8 cellular contexts compared by ENCODE assay signal in the genomic region with DNA sequence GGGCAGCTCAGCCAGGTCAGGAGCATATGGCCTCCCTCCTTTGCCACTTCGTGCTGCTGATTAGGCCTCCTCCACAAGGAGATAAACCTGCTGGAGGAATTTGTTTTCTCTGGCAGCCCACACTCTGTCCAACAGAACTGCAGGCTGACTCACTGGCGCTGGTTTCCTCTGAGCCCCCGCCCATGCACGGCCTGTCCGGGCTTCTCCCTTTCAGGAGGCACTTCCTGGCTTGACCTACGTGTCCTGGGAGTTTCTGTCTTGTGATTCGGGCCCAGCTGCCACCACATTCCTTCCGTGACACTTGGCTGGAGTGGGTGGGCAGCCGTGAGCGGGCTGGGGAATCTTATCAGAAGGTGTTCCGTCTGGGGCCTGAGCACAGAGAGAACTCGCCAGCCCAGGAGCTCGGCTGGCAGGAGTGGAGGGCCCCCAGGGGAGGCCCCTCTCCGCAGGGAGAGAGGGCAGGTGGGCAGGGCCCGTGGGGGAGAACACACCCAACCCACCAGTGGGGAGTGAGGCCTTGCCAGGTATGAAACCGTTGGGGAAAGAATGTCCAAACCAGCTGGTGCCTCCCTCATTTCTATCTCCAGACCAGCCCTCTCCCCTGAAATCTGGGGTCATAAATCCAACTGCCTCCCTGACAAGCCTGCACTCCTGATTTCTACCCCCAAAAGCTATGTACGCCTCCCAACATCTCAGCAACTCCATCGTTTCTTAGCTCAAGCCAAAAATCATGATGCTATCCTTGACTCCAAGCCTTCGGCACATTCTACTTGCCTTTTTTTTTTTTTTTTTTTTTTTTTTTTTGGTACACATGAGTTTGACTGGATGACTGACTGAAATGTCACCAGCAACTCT.
DNase-seq lines count a peak whose midpoint lies in the region; ATAC-seq and TF ChIP-seq lines count a peak whose summit lies in the region.

No MANE protein-coding gene starts in this region.

- DNase-seq in Calu3, result peak; percentile 86
- DNase-seq in globus pallidus (ENCODE audit: low spot score), result peak; percentile 26
- peak in 7 of 10 donors; percentile 28 to 95 (median 55) for DNase-seq in posterior cingulate gyrus
- no peak for DNase-seq in glutamatergic neuron
- DNase-seq in Karpas-422, result no peak
- DNase-seq in NCI-H2107 treated with DMSO at 0.1 percent for 48 hours (lab: John Stamatoyannopoulos, UW; ENCODE audit: unreplicated experiment), result no peak

- no peaks in the 10 kb centered on the region for H3K36me3 ChIP-seq in Karpas-422 (ENCODE audit: insufficient read depth, low read length)

- peak overlapping the region; percentile 75 for H3K27ac Mint-ChIP-seq in Calu3 (ENCODE audit: unreplicated experiment)
- H3K27ac Mint-ChIP-seq in glutamatergic neuron (ENCODE audit: unreplicated experiment), result no peak overlapping the region

- no peak overlapping the region for H3K4me3 ChIP-seq in Karpas-422 (ENCODE audit: low read length)

- TSS peak; percentile 94 for BruUV-seq in Calu3 (replicated peaks; lab: Mats Ljungman, UMichigan)

- no peak overlapping the region for H2AFZ ChIP-seq in Karpas-422 (ENCODE audit: low read length)

- no peaks in the 10 kb centered on the region for H3K27me3 ChIP-seq in Karpas-422 (ENCODE audit: low read length)

- H3K4me3 Mint-ChIP-seq in Calu3 (ENCODE audit: low read depth, unreplicated experiment) (peak overlapping the region; percentile 54), glutamatergic neuron (ENCODE audit: unreplicated experiment) (no peak overlapping the region)

- H3K9ac ChIP-seq in Karpas-422 (ENCODE audit: low read length), result no peak overlapping the region

- CTCF ChIA-PET in Calu3 (lab: Charles Lee), result interaction anchor here (0.6 to 1.8 kb wide), 6 partner anchors 12 to 249 kb away, joined by 3 to 10 read pairs (median 4); no protein-coding TSS in a partner anchor

- H3K27me3 Mint-ChIP-seq in Calu3 (ENCODE audit: unreplicated experiment) (no peaks in the 10 kb centered on the region), glutamatergic neuron (ENCODE audit: unreplicated experiment) (peaks cover 2% of the 10 kb centered on the region)

- H3K79me2 ChIP-seq in Karpas-422 (ENCODE audit: low read length), result no peaks in the 10 kb centered on the region

- H3K27ac ChIP-seq in Karpas-422 (ENCODE audit: low read length), result no peak overlapping the region

- intact Hi-C loops in Calu3 (cut with micrococcal nuclease; ENCODE audit: unreplicated experiment), result no loop called here
- intact Hi-C loops in posterior cingulate gyrus (cut with DNase I), result no loop called here

- ATAC-seq in SK-N-SH treated with all-trans-retinoic acid at 6 μM for 48 hours (peak; percentile 99), HG02870 (IDR thresholded peaks at IDR 0.05; ENCODE audit: unreplicated experiment) (no peak)

- peaks cover 52% of the 10 kb centered on the region for H3K4me1 Mint-ChIP-seq in Calu3 (ENCODE audit: low read depth, unreplicated experiment)
- peaks cover 2% of the 10 kb centered on the region for H3K4me1 Mint-ChIP-seq in glutamatergic neuron (ENCODE audit: low read depth, unreplicated experiment)

- H3K9me3 Mint-ChIP-seq in Calu3 (ENCODE audit: low read depth, unreplicated experiment) (peaks cover 5% of the 10 kb centered on the region), glutamatergic neuron (ENCODE audit: unreplicated experiment) (peaks cover 3% of the 10 kb centered on the region)

- H3K4me2 ChIP-seq in Karpas-422 (ENCODE audit: low read depth, low read length, poor library complexity, severe bottlenecking), result no peak overlapping the region

- H3K9me3 ChIP-seq in Karpas-422 (ENCODE audit: low read length), result no peaks in the 10 kb centered on the region

- peaks cover 10% of the 10 kb centered on the region for H3K4me1 ChIP-seq in Karpas-422 (ENCODE audit: low read length)

- no peaks in the 10 kb centered on the region for H3K9me2 ChIP-seq in Karpas-422 (replicated peaks; ENCODE audit: insufficient read depth, low read length)

- no peak for TF ChIP-seq CTCF in Calu3 (IDR thresholded peaks at IDR 0.05; ENCODE audit: unreplicated experiment)
- no peak for TF ChIP-seq CTCF in glutamatergic neuron (IDR thresholded peaks at IDR 0.05; ENCODE audit: partially characterized antibody, unreplicated experiment)

- H4K20me1 ChIP-seq in Karpas-422 (ENCODE audit: insufficient read depth, low read depth, low read length), result no peaks in the 10 kb centered on the region

- H3K36me3 Mint-ChIP-seq in Calu3 (ENCODE audit: insufficient read depth, unreplicated experiment), result peaks cover 10% of the 10 kb centered on the region
- H3K36me3 Mint-ChIP-seq in glutamatergic neuron (ENCODE audit: unreplicated experiment), result peaks cover 4% of the 10 kb centered on the region

TF ChIP-seq in SK-N-SH treated with all-trans-retinoic acid at 6 μM for 48 hours, 23 proteins besides CTCF, POLR2A, EP300 and RAD21:
- TF ChIP-seq, protein P1, sequence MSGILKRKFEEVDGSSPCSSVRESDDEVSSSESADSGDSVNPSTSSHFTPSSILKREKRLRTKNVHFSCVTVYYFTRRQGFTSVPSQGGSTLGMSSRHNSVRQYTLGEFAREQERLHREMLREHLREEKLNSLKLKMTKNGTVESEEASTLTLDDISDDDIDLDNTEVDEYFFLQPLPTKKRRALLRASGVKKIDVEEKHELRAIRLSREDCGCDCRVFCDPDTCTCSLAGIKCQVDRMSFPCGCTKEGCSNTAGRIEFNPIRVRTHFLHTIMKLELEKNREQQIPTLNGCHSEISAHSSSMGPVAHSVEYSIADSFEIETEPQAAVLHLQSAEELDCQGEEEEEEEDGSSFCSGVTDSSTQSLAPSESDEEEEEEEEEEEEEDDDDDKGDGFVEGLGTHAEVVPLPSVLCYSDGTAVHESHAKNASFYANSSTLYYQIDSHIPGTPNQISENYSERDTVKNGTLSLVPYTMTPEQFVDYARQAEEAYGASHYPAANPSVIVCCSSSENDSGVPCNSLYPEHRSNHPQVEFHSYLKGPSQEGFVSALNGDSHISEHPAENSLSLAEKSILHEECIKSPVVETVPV (CRISPR knock-in tag; IDR thresholded peaks at IDR 0.05), result no peak
- TF ChIP-seq OSR1 (CRISPR knock-in tag; IDR thresholded peaks at IDR 0.05), result no peak
- TF ChIP-seq ZNF565 (CRISPR knock-in tag; conservative IDR thresholded peaks at IDR 0.05; ENCODE audit: low read depth), result no peak
- TF ChIP-seq ISL1 (CRISPR knock-in tag; IDR thresholded peaks at IDR 0.05), result 0 out of 2 replicates have a peak, but pooled peaks have one; percentile 26
- no peak for TF ChIP-seq SNAI2 (CRISPR knock-in tag; IDR thresholded peaks at IDR 0.05)
- TF ChIP-seq ZFP3 (CRISPR knock-in tag; IDR thresholded peaks at IDR 0.05), result peak; percentile 51; the same call in 1 of the 2 replicates
- TF ChIP-seq TOX (CRISPR knock-in tag; IDR thresholded peaks at IDR 0.05; ENCODE audit: borderline replicate concordance), result no peak
- TF ChIP-seq CSDC2 (CRISPR knock-in tag; IDR thresholded peaks at IDR 0.05), result peak; percentile 41; the same call in 1 of the 2 replicates
- TF ChIP-seq GLIS3 (CRISPR knock-in tag; IDR thresholded peaks at IDR 0.05), result no peak
- no peak for TF ChIP-seq ZNF70 (CRISPR knock-in tag; IDR thresholded peaks at IDR 0.05)

Comparison
In these comparisons a context has a peak if more than half of its experiments do, and no peak if none do; other contexts are left out.
1. DNase-seq: peak in Calu3 (single experiment), globus pallidus (single experiment) and posterior cingulate gyrus (7 of 10); none in glutamatergic neuron (single experiment), Karpas-422 (single experiment) and NCI-H2107 treated with DMSO at 0.1 percent for 48 hours (single experiment).